Comparison of ENCODE assay signal across 30 cellular contexts in genomic region chr3:94305835-94306685, GRCh38.
DNase-seq lines count a peak whose midpoint lies in the region; ATAC-seq and TF ChIP-seq lines count a peak whose summit lies in the region.
"Had no signal": no experiment of that assay in that cellular context is flagged by ENCODE, and none has a peak within 500 bp of the region (broad histone marks: within the 10 kb centered on the region; RNA-seq: fewer than 3 reads in every experiment).

No MANE protein-coding gene starts in this region.

- H3F3A ChIP-seq in Loucy (ENCODE audit: low read depth): no peaks in the 10 kb centered on the region

- H3K9me3 Mint-ChIP-seq in neural crest cell: no peaks in the 10 kb centered on the region
- H3K9me3 Mint-ChIP-seq: activated naive CD4-positive, alpha-beta T cell treated with anti-CD3 and anti-CD28 coated beads, Interleukin-2, amount 50 U/mL, for 24 hours; activated T-helper 17 cell treated with anti-CD3 and anti-CD28 coated beads, Interleukin-2, amount 50 U/mL, for 72 hours; immature natural killer cell; stimulated activated naive CD8-positive, alpha-beta T cell treated with anti-CD3 and anti-CD28 coated beads, Interleukin-15, Interleukin-2, amounts not matched to agents 100 ng/mL and 50 ng/mL, for 24 hours had no signal

- no peaks in the 10 kb centered on the region for H3K36me3 ChIP-seq in Loucy (ENCODE audit: insufficient read depth, low read length)
- no peaks in the 10 kb centered on the region for H3K36me3 ChIP-seq in iPS-20b (ENCODE audit: insufficient read depth, low read depth, low read length)
- H3K36me3 ChIP-seq in upper lobe of left lung: no peaks in the 10 kb centered on the region
- H3K36me3 ChIP-seq in A673 (ENCODE audit: insufficient read depth, low read length, poor library complexity, severe bottlenecking): no peaks in the 10 kb centered on the region
- H3K36me3 ChIP-seq in tibial artery: no peaks in the 10 kb centered on the region
- H3K36me3 ChIP-seq: gastroesophageal sphincter, vagina, WERI-Rb-1 had no signal

- H4K20me1 ChIP-seq in Loucy (ENCODE audit: insufficient read depth, low read length, poor library complexity, severe bottlenecking): no peaks in the 10 kb centered on the region

- H3K4me1 Mint-ChIP-seq in neural crest cell: peaks cover 23% of the 10 kb centered on the region
- H3K4me1 Mint-ChIP-seq: activated naive CD4-positive, alpha-beta T cell treated with anti-CD3 and anti-CD28 coated beads, Interleukin-2, amount 50 U/mL, for 24 hours; activated T-helper 17 cell treated with anti-CD3 and anti-CD28 coated beads, Interleukin-2, amount 50 U/mL, for 72 hours; immature natural killer cell had no signal

- H3K4me3 Mint-ChIP-seq in neural crest cell: no peak overlapping the region
- H3K4me3 Mint-ChIP-seq: activated naive CD4-positive, alpha-beta T cell treated with anti-CD3 and anti-CD28 coated beads, Interleukin-2, amount 50 U/mL, for 24 hours; activated T-helper 17 cell treated with anti-CD3 and anti-CD28 coated beads, Interleukin-2, amount 50 U/mL, for 72 hours; CD4-positive, alpha-beta T cell; immature natural killer cell; stimulated activated naive CD8-positive, alpha-beta T cell treated with anti-CD3 and anti-CD28 coated beads, Interleukin-15, Interleukin-2, amounts not matched to agents 100 ng/mL and 50 ng/mL, for 24 hours had no signal

- H3K4me2 ChIP-seq in Loucy (ENCODE audit: low read depth, low read length, poor library complexity, severe bottlenecking): peak overlapping the region; percentile 56
- H3K4me2 ChIP-seq: A549 had no signal

- H3K27me3 ChIP-seq in Loucy (ENCODE audit: insufficient read depth, low read length, poor library complexity, severe bottlenecking): no peaks in the 10 kb centered on the region
- no peaks in the 10 kb centered on the region for H3K27me3 ChIP-seq in iPS-20b (ENCODE audit: insufficient read depth, low read length)
- no peaks in the 10 kb centered on the region for H3K27me3 ChIP-seq in upper lobe of left lung
- peaks cover 4% of the 10 kb centered on the region for H3K27me3 ChIP-seq in A673 (replicated peaks; ENCODE audit: insufficient read depth, low read depth, low read length, poor library complexity)
- no peaks in the 10 kb centered on the region for H3K27me3 ChIP-seq in tibial artery
- H3K27me3 ChIP-seq: gastroesophageal sphincter, testis, vagina had no signal

- H3K9me3 ChIP-seq in Loucy (ENCODE audit: insufficient read depth, low read depth, low read length) (no peaks in the 10 kb centered on the region), iPS-20b (ENCODE audit: insufficient read depth, low read depth, low read length) (no peaks in the 10 kb centered on the region), upper lobe of left lung (no peaks in the 10 kb centered on the region), A673 (ENCODE audit: low read depth, low read length, poor library complexity, severe bottlenecking) (no peaks in the 10 kb centered on the region), tibial artery (no peaks in the 10 kb centered on the region)
- H3K9me3 ChIP-seq: A549, gastroesophageal sphincter, testis, vagina had no signal

- POLR2A ChIA-PET in A673 (lab: Charles Lee; ENCODE audit: low non-redundant PET): no interaction called here

- intact Hi-C loops in A673 (cut with micrococcal nuclease; ENCODE audit: unreplicated experiment) (no loop called here), tibial artery (cut with DNase I; ENCODE audit: low total_unique reads) (no loop called here)

- H3K9me2 ChIP-seq in Loucy (replicated peaks; ENCODE audit: low read depth, low read length): no peaks in the 10 kb centered on the region

- 44 to 61% methylated on average over 16 of the region's 16 CpGs for WGBS in upper lobe of left lung, 2 donors

- H3K4me1 ChIP-seq in Loucy (ENCODE audit: insufficient read depth, low read length, poor library complexity, severe bottlenecking): peaks cover 30% of the 10 kb centered on the region
- H3K4me1 ChIP-seq in iPS-20b (ENCODE audit: insufficient read depth, low read length): peaks cover 3% of the 10 kb centered on the region
- H3K4me1 ChIP-seq in upper lobe of left lung: no peaks in the 10 kb centered on the region
- no peaks in the 10 kb centered on the region for H3K4me1 ChIP-seq in A673 (ENCODE audit: insufficient read depth, low read length, poor library complexity, severe bottlenecking)
- H3K4me1 ChIP-seq in tibial artery: peaks cover 0 to 27% (median 23%) of the 10 kb centered on the region in 4 donors
- H3K4me1 ChIP-seq: A549 had no signal

- H3K79me2 ChIP-seq in Loucy (ENCODE audit: insufficient read depth, low read length): no peaks in the 10 kb centered on the region

- H2AFZ ChIP-seq in Loucy (ENCODE audit: low read length): peak overlapping the region; percentile 85

- ATAC-seq in upper lobe of left lung (ENCODE audit: low FRiP score in 2 of 2): no peak
- ATAC-seq: A549; activated T-helper 17 cell treated with anti-CD3 and anti-CD28 coated beads, Interleukin-2, amount 50 U/mL, for 72 hours; gastroesophageal sphincter; GM12878; left lobe of liver had no signal

- H3K27ac ChIP-seq in iPS-20b (ENCODE audit: low read length): no peak overlapping the region
- no peak overlapping the region for H3K27ac ChIP-seq in upper lobe of left lung
- H3K27ac ChIP-seq in A673 (ENCODE audit: low read depth, low read length, poor library complexity, severe bottlenecking): no peak overlapping the region
- no peak overlapping the region for H3K27ac ChIP-seq in tibial artery
- H3K27ac ChIP-seq: A549, gastroesophageal sphincter, testis, vagina, WERI-Rb-1 had no signal

- H3K27ac Mint-ChIP-seq in neural crest cell (ENCODE audit: unreplicated experiment): peak overlapping the region; percentile 3
- H3K27ac Mint-ChIP-seq: activated naive CD4-positive, alpha-beta T cell treated with anti-CD3 and anti-CD28 coated beads, Interleukin-2, amount 50 U/mL, for 24 hours; activated T-helper 17 cell treated with anti-CD3 and anti-CD28 coated beads, Interleukin-2, amount 50 U/mL, for 72 hours; CD4-positive, alpha-beta T cell; immature natural killer cell; stimulated activated naive CD8-positive, alpha-beta T cell treated with anti-CD3 and anti-CD28 coated beads, Interleukin-15, Interleukin-2, amounts not matched to agents 100 ng/mL and 50 ng/mL, for 24 hours had no signal

- DNase-seq in ELF-1 (ENCODE audit: low read depth, low spot score): peak; percentile 80
- no peak for DNase-seq in neural crest cell (ENCODE audit: low read depth, low spot score)
- no peak for DNase-seq in upper lobe of left lung
- no peak for DNase-seq in A673 (ENCODE audit: low spot score)
- no peak for DNase-seq in tibial artery
- DNase-seq in DMS 273 treated with DMSO at 0.1 percent for 48 hours (lab: John Stamatoyannopoulos, UW): no peak
- DNase-seq: activated CD4-positive, alpha-beta T cell treated with anti-CD3 and anti-CD28 coated beads for 48 hours; CD4-positive, alpha-beta T cell; effector CD4-positive, alpha-beta T cell; HCEC 1CT; hippocampal formation; immature natural killer cell; Kasumi-1; NCI-H1417 treated with DMSO at 0.1 percent for 48 hours; NCI-H2029 treated with DMSO at 0.1 percent for 48 hours; RPMI8226; stimulated activated CD4-positive, alpha-beta T cell treated with anti-CD3 and anti-CD28 coated beads, Interleukin-1b, Interleukin-23, amount 100 ng/mL, for 48 hours; T1000; testis; WERI-Rb-1 had no signal

- peak overlapping the region; percentile 51 for H3K9ac ChIP-seq in Loucy (ENCODE audit: low read depth, low read length, poor library complexity, severe bottlenecking)
- no peak overlapping the region for H3K9ac ChIP-seq in iPS-20b (ENCODE audit: low read depth, low read length)

- H3K4me3 ChIP-seq in Loucy (ENCODE audit: low read length, poor library complexity, severe bottlenecking) (peak overlapping the region; percentile 26), iPS-20b (ENCODE audit: low read length) (peak overlapping the region; percentile 31; the same call in 1 of the 2 replicates), upper lobe of left lung (no peak overlapping the region), A673 (ENCODE audit: low read depth, low read length, poor library complexity, severe bottlenecking) (no peak overlapping the region), tibial artery (no peak overlapping the region)
- H3K4me3 ChIP-seq: A549, gastroesophageal sphincter, GM12878, testis, vagina had no signal

- TF ChIP-seq CTCF in Loucy (conservative IDR thresholded peaks at IDR 0.05; ENCODE audit: low read length) (no peak), neural crest cell (conservative IDR thresholded peaks at IDR 0.05) (no peak), upper lobe of left lung (IDR thresholded peaks at IDR 0.05) (no peak), A673 (conservative IDR thresholded peaks at IDR 0.05; ENCODE audit: low read depth, low read length) (no peak), tibial artery (IDR thresholded peaks at IDR 0.05) (no peak)

- CTCF ChIA-PET in A673 (lab: Charles Lee): no interaction called here

- no TSS peak for BruUV-seq in A673 (replicated peaks; lab: Mats Ljungman, UMichigan)

- H3K27me3 Mint-ChIP-seq in neural crest cell (ENCODE audit: low read depth): no peaks in the 10 kb centered on the region
- H3K27me3 Mint-ChIP-seq: activated naive CD4-positive, alpha-beta T cell treated with anti-CD3 and anti-CD28 coated beads, Interleukin-2, amount 50 U/mL, for 24 hours; activated T-helper 17 cell treated with anti-CD3 and anti-CD28 coated beads, Interleukin-2, amount 50 U/mL, for 72 hours; CD4-positive, alpha-beta T cell; stimulated activated naive CD8-positive, alpha-beta T cell treated with anti-CD3 and anti-CD28 coated beads, Interleukin-15, Interleukin-2, amounts not matched to agents 100 ng/mL and 50 ng/mL, for 24 hours had no signal

- no peak for TF ChIP-seq EP300 in upper lobe of left lung (IDR thresholded peaks at IDR 0.05)

- H3K36me3 Mint-ChIP-seq in neural crest cell (ENCODE audit: low read depth): no peaks in the 10 kb centered on the region
- H3K36me3 Mint-ChIP-seq: activated naive CD4-positive, alpha-beta T cell treated with anti-CD3 and anti-CD28 coated beads, Interleukin-2, amount 50 U/mL, for 24 hours; immature natural killer cell had no signal

- TF ChIP-seq POLR2A in upper lobe of left lung (IDR thresholded peaks at IDR 0.05): no peak

Comparison
In these comparisons a context has a peak if more than half of its experiments do, and no peak if none do; other contexts are left out.
1. H3K4me3 ChIP-seq: peak in Loucy (single experiment) and iPS-20b (single experiment); none in upper lobe of left lung (0 of 4), A673 (single experiment) and tibial artery (0 of 2).